ENCODE assay signal across 8 cellular contexts in genomic region chr15:52568569-52569243, GRCh38. TPM values are rescaled to one million over a fixed set of nuclear protein-coding genes. Genes with fewer than 3 reads are reported as not detected.
DNase-seq lines count a peak whose midpoint lies in the region; FAIRE-seq and TF ChIP-seq lines count a peak whose summit lies in the region.

Gene ARPP19 (minus strand): TSS chr15:52569030. CDS start chr15:52568892, 138 bp downstream.

- no peaks in the 10 kb centered on the region for H3K9me2 ChIP-seq in neural cell (ENCODE audit: insufficient read depth, low read length)

- peak; percentile 72 for TF ChIP-seq POLR2A in H54 (IDR thresholded peaks at IDR 0.05; ENCODE audit: low read depth, low read length)

- no peaks in the 10 kb centered on the region for H3K36me3 ChIP-seq in ES-I3 (ENCODE audit: insufficient read depth, low read length)
- H3K36me3 ChIP-seq in neural cell (ENCODE audit: insufficient read depth, low read length), result no peaks in the 10 kb centered on the region
- H3K36me3 ChIP-seq in stomach smooth muscle (ENCODE audit: control insufficient read depth in 2 of 2, insufficient read depth in 2 of 2, low read length in 2 of 2), result no peaks in the 10 kb centered on the region

- H3K79me2 ChIP-seq in neural cell (replicated peaks; ENCODE audit: insufficient read depth, low read length), result peaks cover 49% of the 10 kb centered on the region

- no peak for FAIRE-seq in H54 (lab: Jason Lieb, UNC)

- peak; percentile 55 for TF ChIP-seq RAD21 in neural cell (conservative IDR thresholded peaks at IDR 0.05)

- peak within 1 kb of the TSS; percentile 49 for H2AFZ ChIP-seq in neural cell (ENCODE audit: low read depth, low read length)

- H3K27ac ChIP-seq in neural cell (ENCODE audit: low read length), result peak within 1 kb of the TSS; percentile 87
- peak within 1 kb of the TSS; percentile 89 for H3K27ac ChIP-seq in stomach smooth muscle (ENCODE audit: low read length)

- H3K4me2 ChIP-seq in neural cell (ENCODE audit: low read length), result peak within 1 kb of the TSS; percentile 76

- H4K20me1 ChIP-seq in neural cell (ENCODE audit: insufficient read depth), result no peaks in the 10 kb centered on the region

- H3K27me3 ChIP-seq in neural cell (ENCODE audit: insufficient read depth, low read depth, low read length) (no peaks in the 10 kb centered on the region), stomach smooth muscle (ENCODE audit: control insufficient read depth in 1 of 2, insufficient read depth in 2 of 2, low read length in 2 of 2) (no peaks in the 10 kb centered on the region)

- peak within 1 kb of the TSS; percentile 93 for H3K9ac ChIP-seq in ES-I3 (ENCODE audit: low read depth, low read length)
- peak within 1 kb of the TSS; percentile 94 for H3K9ac ChIP-seq in neural cell (ENCODE audit: low read length)
- peak within 1 kb of the TSS; percentile 95 to 97 for H3K9ac ChIP-seq in stomach smooth muscle (ENCODE audit: low read length in 2 of 2)

- TF ChIP-seq EP300 in neural cell (conservative IDR thresholded peaks at IDR 0.05; ENCODE audit: poor library complexity, severe bottlenecking), result peak; percentile 65

- H3F3A ChIP-seq in neural cell (ENCODE audit: insufficient read depth, low read length, poor library complexity, severe bottlenecking), result no peaks in the 10 kb centered on the region

- DNase-seq in H54 (ENCODE audit: insufficient read length, low spot score) (peak; percentile 73), LoVo (ENCODE audit: low spot score) (peak; percentile 96), SHP77 treated with DMSO at 0.1 percent for 48 hours (lab: John Stamatoyannopoulos, UW) (peak; percentile 80), fibroblast of the conjunctiva (ENCODE audit: low read depth) (peak; percentile 84)
- peak; percentile 92 for DNase-seq in activated effector memory CD4-positive, alpha-beta T cell treated with anti-CD3 and anti-CD28 coated beads, Interleukin-2, amount 50 U/mL, for 16 hours

- H3K4me3 ChIP-seq in neural cell (ENCODE audit: low read length) (peak within 1 kb of the TSS; percentile 93), stomach smooth muscle (ENCODE audit: low read length in 2 of 2) (peak within 1 kb of the TSS; percentile 66 to 94)

- H3K9me3 ChIP-seq in ES-I3 (ENCODE audit: control insufficient read depth, insufficient read depth, low read length) (no peaks in the 10 kb centered on the region), neural cell (ENCODE audit: low read length) (no peaks in the 10 kb centered on the region), stomach smooth muscle (ENCODE audit: control insufficient read depth in 2 of 2, low read length in 2 of 2) (no peaks in the 10 kb centered on the region)

- H3K4me1 ChIP-seq in ES-I3 (ENCODE audit: insufficient read depth, low read length), result no peaks in the 10 kb centered on the region
- H3K4me1 ChIP-seq in stomach smooth muscle (ENCODE audit: control insufficient read depth, insufficient read depth, low read length), result peaks cover 20% of the 10 kb centered on the region

- TF ChIP-seq CTCF in neural cell (IDR thresholded peaks at IDR 0.05; ENCODE audit: poor library complexity, severe bottlenecking), result peak; percentile 44

TF ChIP-seq in neural cell, 6 proteins besides CTCF, POLR2A, EP300 and RAD21:
- TF ChIP-seq EZH2 (IDR thresholded peaks at IDR 0.05; ENCODE audit: borderline replicate concordance, insufficient read depth, low read length, poor library complexity, severe bottlenecking), result no peak
- peak; percentile 61 for TF ChIP-seq SMC3 (conservative IDR thresholded peaks at IDR 0.05; ENCODE audit: poor library complexity)
- peak; percentile 85 for TF ChIP-seq POLR2AphosphoS5 (IDR thresholded peaks at IDR 0.05)
- TF ChIP-seq TAF1 (IDR thresholded peaks at IDR 0.05; ENCODE audit: low read depth), result no peak
- peak; percentile 63 for TF ChIP-seq MXI1 (conservative IDR thresholded peaks at IDR 0.05; ENCODE audit: poor library complexity, severe bottlenecking)
- TF ChIP-seq, protein P1, sequence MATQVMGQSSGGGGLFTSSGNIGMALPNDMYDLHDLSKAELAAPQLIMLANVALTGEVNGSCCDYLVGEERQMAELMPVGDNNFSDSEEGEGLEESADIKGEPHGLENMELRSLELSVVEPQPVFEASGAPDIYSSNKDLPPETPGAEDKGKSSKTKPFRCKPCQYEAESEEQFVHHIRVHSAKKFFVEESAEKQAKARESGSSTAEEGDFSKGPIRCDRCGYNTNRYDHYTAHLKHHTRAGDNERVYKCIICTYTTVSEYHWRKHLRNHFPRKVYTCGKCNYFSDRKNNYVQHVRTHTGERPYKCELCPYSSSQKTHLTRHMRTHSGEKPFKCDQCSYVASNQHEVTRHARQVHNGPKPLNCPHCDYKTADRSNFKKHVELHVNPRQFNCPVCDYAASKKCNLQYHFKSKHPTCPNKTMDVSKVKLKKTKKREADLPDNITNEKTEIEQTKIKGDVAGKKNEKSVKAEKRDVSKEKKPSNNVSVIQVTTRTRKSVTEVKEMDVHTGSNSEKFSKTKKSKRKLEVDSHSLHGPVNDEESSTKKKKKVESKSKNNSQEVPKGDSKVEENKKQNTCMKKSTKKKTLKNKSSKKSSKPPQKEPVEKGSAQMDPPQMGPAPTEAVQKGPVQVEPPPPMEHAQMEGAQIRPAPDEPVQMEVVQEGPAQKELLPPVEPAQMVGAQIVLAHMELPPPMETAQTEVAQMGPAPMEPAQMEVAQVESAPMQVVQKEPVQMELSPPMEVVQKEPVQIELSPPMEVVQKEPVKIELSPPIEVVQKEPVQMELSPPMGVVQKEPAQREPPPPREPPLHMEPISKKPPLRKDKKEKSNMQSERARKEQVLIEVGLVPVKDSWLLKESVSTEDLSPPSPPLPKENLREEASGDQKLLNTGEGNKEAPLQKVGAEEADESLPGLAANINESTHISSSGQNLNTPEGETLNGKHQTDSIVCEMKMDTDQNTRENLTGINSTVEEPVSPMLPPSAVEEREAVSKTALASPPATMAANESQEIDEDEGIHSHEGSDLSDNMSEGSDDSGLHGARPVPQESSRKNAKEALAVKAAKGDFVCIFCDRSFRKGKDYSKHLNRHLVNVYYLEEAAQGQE (IDR thresholded peaks at IDR 0.05; ENCODE audit: borderline replicate concordance), result peak; percentile 15
TF ChIP-seq in neural cell: peak in this region for 4.

RNA-seq across cellular contexts. Expression of gene ARPP19, which starts in this region (rescaled TPM):
- 252 and 254 TPM in 2 replicates for polyA plus RNA-seq in neural cell
- 226 and 276 TPM in 2 replicates for polyA minus RNA-seq in neural cell

Comparison
In these comparisons a context has a peak if more than half of its experiments do, and no peak if none do; other contexts are left out.
1. Peak in every context shown above with its lines: DNase-seq, H3K4me3 ChIP-seq and H3K27ac ChIP-seq.